8 cellular contexts compared by ENCODE assay signal in genomic region chr10:98045785-98046389, GRCh38. TPM values are rescaled to one million over a fixed set of nuclear protein-coding genes. Genes with fewer than 3 reads are reported as not detected.
DNase-seq lines count a peak whose midpoint lies in the region; ATAC-seq and TF ChIP-seq lines count a peak whose summit lies in the region.

No MANE protein-coding gene starts in this region.

- intact Hi-C loops in dorsolateral prefrontal cortex (cut with DNase I), result loop anchor here in 1 of 2 donors (2.0 to 10.0 kb wide), 2 partner anchors 15 to 251 kb away; partner anchors contain the start of gene CRTAC1

- H3K27me3 ChIP-seq in DOHH2 (ENCODE audit: control insufficient read depth, low read length), result peaks cover 4% of the 10 kb centered on the region; the same call in 1 of the 2 replicates
- H3K27me3 ChIP-seq in dorsolateral prefrontal cortex, result peaks cover 0 to 5% (median 0%) of the 10 kb centered on the region in 45 donors

- H3K36me3 Mint-ChIP-seq in memory B cell, result no peaks in the 10 kb centered on the region

- H3K4me1 ChIP-seq in DOHH2 (ENCODE audit: control insufficient read depth, low read length), result peaks cover 7% of the 10 kb centered on the region

- H3K9me3 ChIP-seq in DOHH2 (ENCODE audit: control insufficient read depth, insufficient read depth, low read length), result no peaks in the 10 kb centered on the region

- no peaks in the 10 kb centered on the region for H4K20me1 ChIP-seq in DOHH2 (ENCODE audit: control insufficient read depth, insufficient read depth, low read depth, low read length)

- no peak overlapping the region for H3K27ac Mint-ChIP-seq in memory B cell

- H3K4me3 ChIP-seq in DOHH2 (ENCODE audit: low read length) (no peak overlapping the region), dorsolateral prefrontal cortex (no peak overlapping the region)

- no peak overlapping the region for H3K27ac ChIP-seq in DOHH2 (ENCODE audit: low read depth, low read length)
- H3K27ac ChIP-seq in dorsolateral prefrontal cortex, result peak overlapping the region in 4 of 59 donors; percentile 59 to 79 (median 69)

- no peak overlapping the region for H3K4me2 ChIP-seq in DOHH2 (ENCODE audit: low read length)

- no peaks in the 10 kb centered on the region for H3K36me3 ChIP-seq in DOHH2 (ENCODE audit: control insufficient read depth, low read length)

- peaks cover 17% of the 10 kb centered on the region for H3K27me3 Mint-ChIP-seq in memory B cell

- peaks cover 4% of the 10 kb centered on the region for H3K4me1 Mint-ChIP-seq in memory B cell

- peak; percentile 50 for ATAC-seq in HG02870 (IDR thresholded peaks at IDR 0.05; ENCODE audit: unreplicated experiment)
- ATAC-seq in memory B cell (ENCODE audit: low read depth), result peak; percentile 75
- ATAC-seq in HG02588 (IDR thresholded peaks at IDR 0.05; ENCODE audit: unreplicated experiment), result no peak

- no peak overlapping the region for H3K4me3 Mint-ChIP-seq in memory B cell

- no peaks in the 10 kb centered on the region for H3K79me2 ChIP-seq in DOHH2 (ENCODE audit: control insufficient read depth, low read length)

- no peaks in the 10 kb centered on the region for H3K9me3 Mint-ChIP-seq in memory B cell

- H3F3A ChIP-seq in DOHH2 (ENCODE audit: control insufficient read depth, insufficient read depth), result no peaks in the 10 kb centered on the region

- H3K9me2 ChIP-seq in DOHH2 (replicated peaks; ENCODE audit: control insufficient read depth, low read length), result no peaks in the 10 kb centered on the region

- DNase-seq in NCI-H510A treated with DMSO at 0.1 percent for 48 hours (lab: John Stamatoyannopoulos, UW) (peak; percentile 85), dorsolateral prefrontal cortex (peak; percentile 46 to 70 (median 55)), memory B cell (ENCODE audit: low spot score in 2 of 2) (peak; percentile 54 to 58)
- DNase-seq in activated CD4-positive, alpha-beta T cell treated with anti-CD3 and anti-CD28 coated beads, Interleukin-2, amount 50 U/mL, for 4 hours, result peak; percentile 18 to 43
- peak; percentile 27 to 37 for DNase-seq in stimulated activated CD8-positive, alpha-beta memory T cell treated with anti-CD3 and anti-CD28 coated beads, Interleukin-2, amount 100 ng/mL, for 48 hours (ENCODE audit: low read depth in 2 of 2)

- TF ChIP-seq CTCF in DOHH2 (IDR thresholded peaks at IDR 0.05; ENCODE audit: low read depth, low read length, poor library complexity, severe bottlenecking) (peak; percentile 92), dorsolateral prefrontal cortex (IDR thresholded peaks at IDR 0.05 in 54 of 56, conservative IDR thresholded peaks at IDR 0.05 in 2 of 56; ENCODE audit: low read depth in 1 of 56, partially characterized antibody in 56 of 56) (peak; percentile 57 to 93 (median 87))

RNA-seq across cellular contexts. Expression of gene CRTAC1, which starts 15.5 kb away (rescaled TPM):
- 10 to 100 TPM; 13.6 to 61.1 (median 37.8) TPM for total RNA-seq in dorsolateral prefrontal cortex

Comparison
In these comparisons a context has a peak if more than half of its experiments do, and no peak if none do; other contexts are left out.
1. DNase-seq: peak in every context shown above with its lines; median percentile 85 in NCI-H510A treated with DMSO at 0.1 percent for 48 hours; 56 in memory B cell; 55 in dorsolateral prefrontal cortex; 32 in stimulated activated CD8-positive, alpha-beta memory T cell treated with anti-CD3 and anti-CD28 coated beads, Interleukin-2, amount 100 ng/mL, for 48 hours; 30 in activated CD4-positive, alpha-beta T cell treated with anti-CD3 and anti-CD28 coated beads, Interleukin-2, amount 50 U/mL, for 4 hours.